Comparison of ENCODE assay signal across 15 cellular contexts in genomic region chr6:56403663-56404200, GRCh38.
"Had no signal": no experiment of that assay in that cellular context is flagged by ENCODE, and none has a peak within 500 bp of the region (broad histone marks: within the 10 kb centered on the region; RNA-seq: fewer than 3 reads in every experiment).

No MANE protein-coding gene starts in this region.

- DNase-seq: activated CD4-positive, alpha-beta T cell treated with anti-CD3 and anti-CD28 coated beads for 48 hours; activated CD8-positive, alpha-beta memory T cell treated with anti-CD3 and anti-CD28 coated beads, Interleukin-2, amount 50 U/mL, for 48 hours; activated CD8-positive, alpha-beta T cell treated with anti-CD3 and anti-CD28 coated beads, Interleukin-2, amount 10 ng/mL, durations not matched to agents 7 days and 5 days; activated naive CD4-positive, alpha-beta T cell treated with anti-CD3 and anti-CD28 coated beads for 36 hours; caudate nucleus; colonic mucosa; effector CD4-positive, alpha-beta T cell; left colon; mesenchymal stem cell; stimulated activated naive B cell treated with anti-CD40 and anti-IgM and Interleukin-4, amounts not matched to agents 10 μg/mL and 1 μg/mL and 100 μg/mL, for 72 hours; substantia nigra had no signal

- H2AFZ ChIP-seq: parathyroid adenoma had no signal

- H3K4me3 ChIP-seq: colonic mucosa, SK-N-MC had no signal

- H3K9ac ChIP-seq: parathyroid adenoma had no signal

- H3K27ac Mint-ChIP-seq: activated CD8-positive, alpha-beta T cell treated with anti-CD3 and anti-CD28 coated beads, Interleukin-2, amount 10 ng/mL, durations not matched to agents 7 days and 5 days; activated naive CD4-positive, alpha-beta T cell treated with anti-CD3 and anti-CD28 coated beads for 36 hours; activated T-helper 17 cell treated with anti-CD3 and anti-CD28 coated beads, Interleukin-2, amount 50 U/mL, for 72 hours; stimulated activated naive B cell treated with anti-CD40 and anti-IgM and Interleukin-4, amounts not matched to agents 10 μg/mL and 1 μg/mL and 100 μg/mL, for 72 hours had no signal

- H3K36me3 ChIP-seq: colonic mucosa had no signal

- H3K79me2 ChIP-seq: parathyroid adenoma had no signal

- H3K27ac ChIP-seq: colonic mucosa, parathyroid adenoma, SK-N-MC had no signal

- H3K27me3 Mint-ChIP-seq: activated T-helper 17 cell treated with anti-CD3 and anti-CD28 coated beads, Interleukin-2, amount 50 U/mL, for 72 hours had no signal

- H3K4me3 Mint-ChIP-seq: activated CD8-positive, alpha-beta T cell treated with anti-CD3 and anti-CD28 coated beads, Interleukin-2, amount 10 ng/mL, durations not matched to agents 7 days and 5 days; activated naive CD4-positive, alpha-beta T cell treated with anti-CD3 and anti-CD28 coated beads for 36 hours; activated T-helper 17 cell treated with anti-CD3 and anti-CD28 coated beads, Interleukin-2, amount 50 U/mL, for 72 hours; neural crest cell; stimulated activated naive B cell treated with anti-CD40 and anti-IgM and Interleukin-4, amounts not matched to agents 10 μg/mL and 1 μg/mL and 100 μg/mL, for 72 hours had no signal

- H3K9me3 ChIP-seq: colonic mucosa had no signal

- ATAC-seq: activated CD8-positive, alpha-beta T cell treated with anti-CD3 and anti-CD28 coated beads, Interleukin-2, amount 10 ng/mL, durations not matched to agents 7 days and 5 days; activated T-helper 17 cell treated with anti-CD3 and anti-CD28 coated beads, Interleukin-2, amount 50 U/mL, for 72 hours; left colon; stimulated activated naive B cell treated with anti-CD40 and anti-IgM and Interleukin-4, amounts not matched to agents 10 μg/mL and 1 μg/mL and 100 μg/mL, for 72 hours had no signal

- H3K4me1 Mint-ChIP-seq: activated T-helper 17 cell treated with anti-CD3 and anti-CD28 coated beads, Interleukin-2, amount 50 U/mL, for 72 hours; neural crest cell; stimulated activated naive B cell treated with anti-CD40 and anti-IgM and Interleukin-4, amounts not matched to agents 10 μg/mL and 1 μg/mL and 100 μg/mL, for 72 hours had no signal

- H3K4me1 ChIP-seq: colonic mucosa, parathyroid adenoma had no signal

- H3K36me3 Mint-ChIP-seq: stimulated activated naive B cell treated with anti-CD40 and anti-IgM and Interleukin-4, amounts not matched to agents 10 μg/mL and 1 μg/mL and 100 μg/mL, for 72 hours had no signal

- H3K27me3 ChIP-seq: colonic mucosa had no signal
